1 cellular context compared by ENCODE assay signal in genomic region chr7:2386964-2387669, GRCh38.
A peak's percentile ranks its signal among the peaks of the same experiment; 100 is the strongest.
TF ChIP-seq lines count a peak whose summit lies in the region.

No MANE protein-coding gene starts in this region.

TF ChIP-seq in K562, 482 proteins besides CTCF, POLR2A, EP300 and RAD21:
- no peak for TF ChIP-seq ZNF77 (CRISPR knock-in tag; IDR thresholded peaks at IDR 0.05)
- peak; percentile 71 for TF ChIP-seq NFIC (IDR thresholded peaks at IDR 0.05)
TF ChIP-seq in K562: peak in this region for 1.
